ENCODE assay signal across 1 cellular context in the genomic region with DNA sequence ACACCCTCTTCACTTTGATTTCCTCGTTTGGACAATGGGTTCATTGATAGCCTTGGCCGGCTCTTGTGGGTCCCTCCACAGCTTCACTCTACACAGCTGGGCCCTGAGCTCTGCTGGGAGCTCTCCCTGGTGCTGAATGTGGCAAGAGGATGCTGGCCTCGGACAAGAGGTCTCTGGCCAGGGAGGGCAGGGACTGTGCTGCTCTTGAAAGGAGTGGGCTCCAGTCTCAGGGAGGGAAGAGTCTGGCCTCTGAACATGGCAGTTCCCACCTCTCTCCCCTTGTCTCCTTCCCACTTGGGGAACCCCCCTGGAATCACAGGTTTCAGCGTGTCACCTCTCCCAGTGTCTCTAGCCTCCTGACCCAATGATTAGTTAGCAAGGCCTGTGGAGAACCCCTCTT.
TF ChIP-seq lines count a peak whose summit lies in the region.

No MANE protein-coding gene starts in this region.

TF ChIP-seq in GM23338, 12 proteins besides CTCF, POLR2A, EP300 and RAD21:
- TF ChIP-seq, protein P1, sequence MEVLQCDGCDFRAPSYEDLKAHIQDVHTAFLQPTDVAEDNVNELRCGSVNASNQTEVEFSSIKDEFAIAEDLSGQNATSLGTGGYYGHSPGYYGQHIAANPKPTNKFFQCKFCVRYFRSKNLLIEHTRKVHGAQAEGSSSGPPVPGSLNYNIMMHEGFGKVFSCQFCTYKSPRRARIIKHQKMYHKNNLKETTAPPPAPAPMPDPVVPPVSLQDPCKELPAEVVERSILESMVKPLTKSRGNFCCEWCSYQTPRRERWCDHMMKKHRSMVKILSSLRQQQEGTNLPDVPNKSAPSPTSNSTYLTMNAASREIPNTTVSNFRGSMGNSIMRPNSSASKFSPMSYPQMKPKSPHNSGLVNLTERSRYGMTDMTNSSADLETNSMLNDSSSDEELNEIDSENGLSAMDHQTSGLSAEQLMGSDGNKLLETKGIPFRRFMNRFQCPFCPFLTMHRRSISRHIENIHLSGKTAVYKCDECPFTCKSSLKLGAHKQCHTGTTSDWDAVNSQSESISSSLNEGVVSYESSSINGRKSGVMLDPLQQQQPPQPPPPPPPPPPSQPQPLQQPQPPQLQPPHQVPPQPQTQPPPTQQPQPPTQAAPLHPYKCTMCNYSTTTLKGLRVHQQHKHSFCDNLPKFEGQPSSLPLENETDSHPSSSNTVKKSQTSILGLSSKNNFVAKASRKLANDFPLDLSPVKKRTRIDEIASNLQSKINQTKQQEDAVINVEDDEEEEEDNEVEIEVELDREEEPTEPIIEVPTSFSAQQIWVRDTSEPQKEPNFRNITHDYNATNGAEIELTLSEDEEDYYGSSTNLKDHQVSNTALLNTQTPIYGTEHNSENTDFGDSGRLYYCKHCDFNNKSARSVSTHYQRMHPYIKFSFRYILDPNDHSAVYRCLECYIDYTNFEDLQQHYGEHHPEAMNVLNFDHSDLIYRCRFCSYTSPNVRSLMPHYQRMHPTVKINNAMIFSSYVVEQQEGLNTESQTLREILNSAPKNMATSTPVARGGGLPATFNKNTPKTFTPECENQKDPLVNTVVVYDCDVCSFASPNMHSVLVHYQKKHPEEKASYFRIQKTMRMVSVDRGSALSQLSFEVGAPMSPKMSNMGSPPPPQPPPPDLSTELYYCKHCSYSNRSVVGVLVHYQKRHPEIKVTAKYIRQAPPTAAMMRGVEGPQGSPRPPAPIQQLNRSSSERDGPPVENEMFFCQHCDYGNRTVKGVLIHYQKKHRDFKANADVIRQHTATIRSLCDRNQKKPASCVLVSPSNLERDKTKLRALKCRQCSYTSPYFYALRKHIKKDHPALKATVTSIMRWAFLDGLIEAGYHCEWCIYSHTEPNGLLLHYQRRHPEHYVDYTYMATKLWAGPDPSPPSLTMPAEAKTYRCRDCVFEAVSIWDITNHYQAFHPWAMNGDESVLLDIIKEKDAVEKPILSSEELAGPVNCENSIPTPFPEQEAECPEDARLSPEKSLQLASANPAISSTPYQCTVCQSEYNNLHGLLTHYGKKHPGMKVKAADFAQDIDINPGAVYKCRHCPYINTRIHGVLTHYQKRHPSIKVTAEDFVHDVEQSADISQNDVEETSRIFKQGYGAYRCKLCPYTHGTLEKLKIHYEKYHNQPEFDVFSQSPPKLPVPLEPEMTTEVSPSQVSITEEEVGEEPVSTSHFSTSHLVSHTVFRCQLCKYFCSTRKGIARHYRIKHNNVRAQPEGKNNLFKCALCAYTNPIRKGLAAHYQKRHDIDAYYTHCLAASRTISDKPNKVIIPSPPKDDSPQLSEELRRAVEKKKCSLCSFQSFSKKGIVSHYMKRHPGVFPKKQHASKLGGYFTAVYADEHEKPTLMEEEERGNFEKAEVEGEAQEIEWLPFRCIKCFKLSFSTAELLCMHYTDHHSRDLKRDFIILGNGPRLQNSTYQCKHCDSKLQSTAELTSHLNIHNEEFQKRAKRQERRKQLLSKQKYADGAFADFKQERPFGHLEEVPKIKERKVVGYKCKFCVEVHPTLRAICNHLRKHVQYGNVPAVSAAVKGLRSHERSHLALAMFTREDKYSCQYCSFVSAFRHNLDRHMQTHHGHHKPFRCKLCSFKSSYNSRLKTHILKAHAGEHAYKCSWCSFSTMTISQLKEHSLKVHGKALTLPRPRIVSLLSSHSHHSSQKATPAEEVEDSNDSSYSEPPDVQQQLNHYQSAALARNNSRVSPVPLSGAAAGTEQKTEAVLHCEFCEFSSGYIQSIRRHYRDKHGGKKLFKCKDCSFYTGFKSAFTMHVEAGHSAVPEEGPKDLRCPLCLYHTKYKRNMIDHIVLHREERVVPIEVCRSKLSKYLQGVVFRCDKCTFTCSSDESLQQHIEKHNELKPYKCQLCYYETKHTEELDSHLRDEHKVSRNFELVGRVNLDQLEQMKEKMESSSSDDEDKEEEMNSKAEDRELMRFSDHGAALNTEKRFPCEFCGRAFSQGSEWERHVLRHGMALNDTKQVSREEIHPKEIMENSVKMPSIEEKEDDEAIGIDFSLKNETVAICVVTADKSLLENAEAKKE (CRISPR knock-in tag; IDR thresholded peaks at IDR 0.05), result peak; percentile 43
- TF ChIP-seq, protein P2, sequence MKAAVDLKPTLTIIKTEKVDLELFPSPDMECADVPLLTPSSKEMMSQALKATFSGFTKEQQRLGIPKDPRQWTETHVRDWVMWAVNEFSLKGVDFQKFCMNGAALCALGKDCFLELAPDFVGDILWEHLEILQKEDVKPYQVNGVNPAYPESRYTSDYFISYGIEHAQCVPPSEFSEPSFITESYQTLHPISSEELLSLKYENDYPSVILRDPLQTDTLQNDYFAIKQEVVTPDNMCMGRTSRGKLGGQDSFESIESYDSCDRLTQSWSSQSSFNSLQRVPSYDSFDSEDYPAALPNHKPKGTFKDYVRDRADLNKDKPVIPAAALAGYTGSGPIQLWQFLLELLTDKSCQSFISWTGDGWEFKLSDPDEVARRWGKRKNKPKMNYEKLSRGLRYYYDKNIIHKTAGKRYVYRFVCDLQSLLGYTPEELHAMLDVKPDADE (IDR thresholded peaks at IDR 0.05), result no peak
- TF ChIP-seq POLR2AphosphoS5 (IDR thresholded peaks at IDR 0.05; ENCODE audit: low read depth) (no peak), NANOG (IDR thresholded peaks at IDR 0.05; ENCODE audit: borderline replicate concordance) (no peak)
- TF ChIP-seq, protein P3, sequence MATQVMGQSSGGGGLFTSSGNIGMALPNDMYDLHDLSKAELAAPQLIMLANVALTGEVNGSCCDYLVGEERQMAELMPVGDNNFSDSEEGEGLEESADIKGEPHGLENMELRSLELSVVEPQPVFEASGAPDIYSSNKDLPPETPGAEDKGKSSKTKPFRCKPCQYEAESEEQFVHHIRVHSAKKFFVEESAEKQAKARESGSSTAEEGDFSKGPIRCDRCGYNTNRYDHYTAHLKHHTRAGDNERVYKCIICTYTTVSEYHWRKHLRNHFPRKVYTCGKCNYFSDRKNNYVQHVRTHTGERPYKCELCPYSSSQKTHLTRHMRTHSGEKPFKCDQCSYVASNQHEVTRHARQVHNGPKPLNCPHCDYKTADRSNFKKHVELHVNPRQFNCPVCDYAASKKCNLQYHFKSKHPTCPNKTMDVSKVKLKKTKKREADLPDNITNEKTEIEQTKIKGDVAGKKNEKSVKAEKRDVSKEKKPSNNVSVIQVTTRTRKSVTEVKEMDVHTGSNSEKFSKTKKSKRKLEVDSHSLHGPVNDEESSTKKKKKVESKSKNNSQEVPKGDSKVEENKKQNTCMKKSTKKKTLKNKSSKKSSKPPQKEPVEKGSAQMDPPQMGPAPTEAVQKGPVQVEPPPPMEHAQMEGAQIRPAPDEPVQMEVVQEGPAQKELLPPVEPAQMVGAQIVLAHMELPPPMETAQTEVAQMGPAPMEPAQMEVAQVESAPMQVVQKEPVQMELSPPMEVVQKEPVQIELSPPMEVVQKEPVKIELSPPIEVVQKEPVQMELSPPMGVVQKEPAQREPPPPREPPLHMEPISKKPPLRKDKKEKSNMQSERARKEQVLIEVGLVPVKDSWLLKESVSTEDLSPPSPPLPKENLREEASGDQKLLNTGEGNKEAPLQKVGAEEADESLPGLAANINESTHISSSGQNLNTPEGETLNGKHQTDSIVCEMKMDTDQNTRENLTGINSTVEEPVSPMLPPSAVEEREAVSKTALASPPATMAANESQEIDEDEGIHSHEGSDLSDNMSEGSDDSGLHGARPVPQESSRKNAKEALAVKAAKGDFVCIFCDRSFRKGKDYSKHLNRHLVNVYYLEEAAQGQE (IDR thresholded peaks at IDR 0.05; ENCODE audit: unreplicated experiment), result peak; percentile 96
